ENCODE assay signal across 32 cellular contexts in genomic region chr7:66751945-66752344, GRCh38.
"Had no signal": no experiment of that assay in that cellular context is flagged by ENCODE, and none has a peak within 500 bp of the region (broad histone marks: within the 10 kb centered on the region; RNA-seq: fewer than 3 reads in every experiment).

No MANE protein-coding gene starts in this region.

- H3K36me3 Mint-ChIP-seq: activated naive CD4-positive, alpha-beta T cell treated with anti-CD3 and anti-CD28 coated beads, Interleukin-2, amount 50 U/mL, for 24 hours had no signal

- H3K4me3 ChIP-seq: adrenal gland, body of pancreas, breast epithelium, MG63 had no signal

- H3K4me1 ChIP-seq: breast epithelium had no signal

- H3K27ac Mint-ChIP-seq: activated CD8-positive, alpha-beta memory T cell treated with anti-CD3 and anti-CD28 coated beads, Interleukin-2, amount 10 ng/mL, durations not matched to agents 7 days and 5 days; activated naive CD4-positive, alpha-beta T cell treated with anti-CD3 and anti-CD28 coated beads, Interleukin-2, amount 50 U/mL, for 24 hours; activated naive CD8-positive, alpha-beta T cell treated with anti-CD3 and anti-CD28 coated beads, Interleukin-2, amount 10 ng/mL, durations not matched to agents 7 days and 5 days had no signal

- ATAC-seq: activated CD8-positive, alpha-beta memory T cell treated with anti-CD3 and anti-CD28 coated beads, Interleukin-2, amount 10 ng/mL, durations not matched to agents 7 days and 5 days; body of pancreas; Panc1 had no signal

- H3K9me3 Mint-ChIP-seq: activated CD4-positive, alpha-beta memory T cell treated with anti-CD3 and anti-CD28 coated beads, Interleukin-2, amount 10 ng/mL, durations not matched to agents 7 days and 5 days; activated naive CD4-positive, alpha-beta T cell treated with anti-CD3 and anti-CD28 coated beads, Interleukin-2, amount 50 U/mL, for 24 hours; activated naive CD8-positive, alpha-beta T cell treated with anti-CD3 and anti-CD28 coated beads, Interleukin-2, amount 10 ng/mL, durations not matched to agents 7 days and 5 days had no signal

- H3K4me3 Mint-ChIP-seq: activated CD4-positive, alpha-beta memory T cell treated with anti-CD3 and anti-CD28 coated beads, Interleukin-2, amount 10 ng/mL, durations not matched to agents 7 days and 5 days; activated CD8-positive, alpha-beta memory T cell treated with anti-CD3 and anti-CD28 coated beads, Interleukin-2, amount 10 ng/mL, durations not matched to agents 7 days and 5 days; activated naive CD4-positive, alpha-beta T cell treated with anti-CD3 and anti-CD28 coated beads, Interleukin-2, amount 50 U/mL, for 24 hours; activated naive CD8-positive, alpha-beta T cell treated with anti-CD3 and anti-CD28 coated beads, Interleukin-2, amount 10 ng/mL, durations not matched to agents 7 days and 5 days had no signal

- H3K27me3 ChIP-seq: adrenal gland, body of pancreas, breast epithelium, MG63 had no signal

- H3K9me3 ChIP-seq: adrenal gland, body of pancreas, breast epithelium, MG63 had no signal

- H3K36me3 ChIP-seq: adrenal gland, breast epithelium, MG63, WERI-Rb-1 had no signal

- H3K27me3 Mint-ChIP-seq: activated CD4-positive, alpha-beta memory T cell treated with anti-CD3 and anti-CD28 coated beads, Interleukin-2, amount 10 ng/mL, durations not matched to agents 7 days and 5 days; activated CD8-positive, alpha-beta memory T cell treated with anti-CD3 and anti-CD28 coated beads, Interleukin-2, amount 10 ng/mL, durations not matched to agents 7 days and 5 days; activated naive CD4-positive, alpha-beta T cell treated with anti-CD3 and anti-CD28 coated beads, Interleukin-2, amount 50 U/mL, for 24 hours; activated naive CD8-positive, alpha-beta T cell treated with anti-CD3 and anti-CD28 coated beads, Interleukin-2, amount 10 ng/mL, durations not matched to agents 7 days and 5 days had no signal

- DNase-seq: activated CD4-positive, alpha-beta memory T cell treated with anti-CD3 and anti-CD28 coated beads, Interleukin-2, amount 10 ng/mL, durations not matched to agents 7 days and 5 days; activated CD4-positive, alpha-beta T cell treated with anti-CD3 and anti-CD28 coated beads for 1 hour; activated CD4-positive, alpha-beta T cell treated with anti-CD3 and anti-CD28 coated beads for 48 hours; activated CD4-positive, CD25-positive, alpha-beta regulatory T cell; activated CD8-positive, alpha-beta memory T cell treated with anti-CD3 and anti-CD28 coated beads for 24 hours; activated CD8-positive, alpha-beta memory T cell treated with anti-CD3 and anti-CD28 coated beads, Interleukin-2, amount 10 ng/mL, durations not matched to agents 7 days and 5 days; activated CD8-positive, alpha-beta memory T cell treated with anti-CD3 and anti-CD28 coated beads, Interleukin-2, amount 50 U/mL, for 48 hours; activated effector memory CD4-positive, alpha-beta T cell treated with anti-CD3 and anti-CD28 coated beads, Interleukin-2, amount 50 U/mL, for 16 hours; activated naive CD4-positive, alpha-beta T cell; activated naive CD8-positive, alpha-beta T cell treated with anti-CD3 and anti-CD28 coated beads, Interleukin-2, amount 10 ng/mL, durations not matched to agents 7 days and 5 days; activated T-cell treated with anti-CD3 and anti-CD28 coated beads, Interleukin-2, amount 50 U/mL, for 48 hours; adrenal gland; body of pancreas; Kasumi-1; KG1; MG63; NCI-H1048; NCI-H1105 treated with DMSO at 0.1 percent for 48 hours; NCI-H1436; NCI-H1694; NCI-H1930; NCI-H2081 treated with DMSO at 0.1 percent for 48 hours; NCI-H345; NCI-H524 treated with DMSO at 0.1 percent for 48 hours; SHP77 treated with DMSO at 0.1 percent for 48 hours; SW 1271; T-helper 1 cell; T1000; WERI-Rb-1 had no signal

- H3K27ac ChIP-seq: adrenal gland, body of pancreas, breast epithelium, WERI-Rb-1 had no signal
